ENCODE assay signal across 37 cellular contexts in the genomic region with DNA sequence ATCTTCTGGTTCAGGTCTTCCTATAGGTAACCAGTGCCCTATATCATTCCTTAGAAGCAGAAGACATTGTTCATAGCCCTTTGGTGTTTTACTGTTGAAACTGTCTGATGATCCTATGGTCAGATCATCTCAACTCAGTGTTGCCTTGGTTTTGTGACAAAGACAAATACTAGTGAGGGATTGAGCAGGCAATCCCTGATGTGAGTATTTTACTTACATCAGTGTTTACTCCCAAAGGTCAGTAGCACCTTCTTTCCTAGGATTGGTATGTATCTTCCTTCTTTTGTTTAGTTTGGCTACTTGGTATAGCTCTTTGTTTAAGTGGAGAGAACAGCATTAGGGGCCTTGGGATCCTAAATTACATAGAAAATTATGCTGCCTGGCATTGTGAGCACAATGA. TPM values are rescaled to one million over a fixed set of nuclear protein-coding genes. Genes with fewer than 3 reads are reported as not detected.
"Had no signal": no experiment of that assay in that cellular context is flagged by ENCODE, and none has a peak within 500 bp of the region (broad histone marks: within the 10 kb centered on the region; RNA-seq: fewer than 3 reads in every experiment).

No MANE protein-coding gene starts in this region.

- H3K27me3 Mint-ChIP-seq: activated B cell treated with CpG ODN at 0.5 μM for 24 hours; activated CD8-positive, alpha-beta T cell treated with anti-CD3 and anti-CD28 coated beads for 36 hours; activated naive CD4-positive, alpha-beta T cell treated with anti-CD3 and anti-CD28 coated beads, Interleukin-2, amount 50 U/mL, for 24 hours; activated naive CD8-positive, alpha-beta T cell treated with anti-CD3 and anti-CD28 coated beads for 36 hours; activated naive CD8-positive, alpha-beta T cell treated with anti-CD3 and anti-CD28 coated beads, Interleukin-2, amount 50 U/mL, for 24 hours; effector memory CD8-positive, alpha-beta T cell; T-helper 17 cell had no signal

- H3K9me3 Mint-ChIP-seq: activated B cell treated with CpG ODN at 0.5 μM for 24 hours; activated CD8-positive, alpha-beta T cell treated with anti-CD3 and anti-CD28 coated beads for 36 hours; activated naive CD4-positive, alpha-beta T cell treated with anti-CD3 and anti-CD28 coated beads for 36 hours; activated naive CD4-positive, alpha-beta T cell treated with anti-CD3 and anti-CD28 coated beads, Interleukin-2, amount 50 U/mL, for 24 hours; activated naive CD8-positive, alpha-beta T cell treated with anti-CD3 and anti-CD28 coated beads for 36 hours; activated naive CD8-positive, alpha-beta T cell treated with anti-CD3 and anti-CD28 coated beads, Interleukin-2, amount 50 U/mL, for 24 hours; activated T-cell treated with anti-CD3 and anti-CD28 coated beads, Interleukin-2, amount 50 U/mL, for 4 hours; activated T-helper 2 cell treated with anti-CD3 and anti-CD28 coated beads, Interferon-gamma antibody, Interleukin-2, Interleukin-4, amounts not matched to agents 10 μg/mL and 5 μg/mL and 100 μg/mL, durations not matched to agents 14 hours and 24 hours and 36 hours; effector memory CD8-positive, alpha-beta T cell; T-helper 2 cell treated with Interferon-gamma antibody and Interleukin-4, amounts not matched to agents 5 μg/mL and 100 μg/mL, for 36 hours had no signal

- H3K9me3 ChIP-seq: adrenal gland, body of pancreas, esophagus squamous epithelium, gastroesophageal sphincter had no signal

- H3K27ac ChIP-seq: adrenal gland, body of pancreas, epithelial cell of prostate, esophagus squamous epithelium, gastroesophageal sphincter, WERI-Rb-1 had no signal

- H3K27me3 ChIP-seq: adrenal gland, body of pancreas, esophagus squamous epithelium, gastroesophageal sphincter had no signal

- DNase-seq: activated B cell treated with CpG ODN at 0.5 μM for 24 hours; activated CD4-positive, alpha-beta T cell treated with anti-CD3 and anti-CD28 coated beads for 48 hours; activated CD4-positive, alpha-beta T cell treated with anti-CD3 and anti-CD28 coated beads, Interleukin-2, amount 50 U/mL, for 1 hour; activated CD4-positive, alpha-beta T cell treated with anti-CD3 and anti-CD28 coated beads, Interleukin-2, amount 50 U/mL, for 48 hours; activated CD8-positive, alpha-beta memory T cell treated with anti-CD3 and anti-CD28 coated beads for 24 hours; activated CD8-positive, alpha-beta T cell treated with anti-CD3 and anti-CD28 coated beads for 36 hours; activated effector memory CD4-positive, alpha-beta T cell treated with anti-CD3 and anti-CD28 coated beads, Interleukin-2, amount 50 U/mL, for 16 hours; activated naive CD4-positive, alpha-beta T cell treated with anti-CD3 and anti-CD28 coated beads for 36 hours; activated naive CD8-positive, alpha-beta T cell treated with anti-CD3 and anti-CD28 coated beads for 36 hours; activated naive CD8-positive, alpha-beta T cell treated with anti-CD3 and anti-CD28 coated beads, Interleukin-2, amount 50 U/mL, for 24 hours; activated T-cell treated with anti-CD3 and anti-CD28 coated beads, Interleukin-2, amount 50 U/mL, for 4 hours; adrenal gland; amygdala; aorta; body of pancreas; caudate nucleus; cortex of kidney; dermis blood vessel endothelial cell; effector CD4-positive, alpha-beta T cell; effector memory CD8-positive, alpha-beta T cell; esophagus squamous epithelium; foreskin melanocyte; head of caudate nucleus; T-helper 1 cell; T-helper 17 cell; T1000; WERI-Rb-1 had no signal

- H3K4me1 Mint-ChIP-seq: activated B cell treated with CpG ODN at 0.5 μM for 24 hours; activated naive CD4-positive, alpha-beta T cell treated with anti-CD3 and anti-CD28 coated beads, Interleukin-2, amount 50 U/mL, for 24 hours; activated naive CD8-positive, alpha-beta T cell treated with anti-CD3 and anti-CD28 coated beads for 36 hours; activated naive CD8-positive, alpha-beta T cell treated with anti-CD3 and anti-CD28 coated beads, Interleukin-2, amount 50 U/mL, for 24 hours had no signal

- H3K4me1 ChIP-seq: adrenal gland, body of pancreas, esophagus squamous epithelium, gastroesophageal sphincter had no signal

- H3K4me3 ChIP-seq: adrenal gland, body of pancreas, esophagus squamous epithelium, gastroesophageal sphincter had no signal

- H3K4me3 Mint-ChIP-seq: activated B cell treated with CpG ODN at 0.5 μM for 24 hours; activated CD8-positive, alpha-beta T cell treated with anti-CD3 and anti-CD28 coated beads for 36 hours; activated naive CD4-positive, alpha-beta T cell treated with anti-CD3 and anti-CD28 coated beads for 36 hours; activated naive CD4-positive, alpha-beta T cell treated with anti-CD3 and anti-CD28 coated beads, Interleukin-2, amount 50 U/mL, for 24 hours; activated naive CD8-positive, alpha-beta T cell treated with anti-CD3 and anti-CD28 coated beads for 36 hours; activated naive CD8-positive, alpha-beta T cell treated with anti-CD3 and anti-CD28 coated beads, Interleukin-2, amount 50 U/mL, for 24 hours; activated T-cell treated with anti-CD3 and anti-CD28 coated beads, Interleukin-2, amount 50 U/mL, for 4 hours; effector memory CD8-positive, alpha-beta T cell; T-helper 17 cell; T-helper 2 cell treated with Interferon-gamma antibody and Interleukin-4, amounts not matched to agents 5 μg/mL and 100 μg/mL, for 36 hours had no signal

- ATAC-seq: activated CD4-positive, CD25-positive, alpha-beta regulatory T cell treated with anti-CD3 and anti-CD28 coated beads, Interleukin-2, amount 50 U/mL, for 24 hours; activated CD8-positive, alpha-beta T cell treated with anti-CD3 and anti-CD28 coated beads for 36 hours; activated naive CD8-positive, alpha-beta T cell treated with anti-CD3 and anti-CD28 coated beads, Interleukin-2, amount 50 U/mL, for 24 hours; activated T-cell treated with anti-CD3 and anti-CD28 coated beads, Interleukin-2, amount 50 U/mL, for 4 hours; body of pancreas; effector memory CD8-positive, alpha-beta T cell; gastroesophageal sphincter; T-helper 17 cell had no signal

- H3K27ac Mint-ChIP-seq: activated B cell treated with CpG ODN at 0.5 μM for 24 hours; activated CD8-positive, alpha-beta T cell treated with anti-CD3 and anti-CD28 coated beads for 36 hours; activated naive CD4-positive, alpha-beta T cell treated with anti-CD3 and anti-CD28 coated beads for 36 hours; activated naive CD4-positive, alpha-beta T cell treated with anti-CD3 and anti-CD28 coated beads, Interleukin-2, amount 50 U/mL, for 24 hours; activated naive CD8-positive, alpha-beta T cell treated with anti-CD3 and anti-CD28 coated beads for 36 hours; activated naive CD8-positive, alpha-beta T cell treated with anti-CD3 and anti-CD28 coated beads, Interleukin-2, amount 50 U/mL, for 24 hours; activated T-helper 2 cell treated with anti-CD3 and anti-CD28 coated beads, Interferon-gamma antibody, Interleukin-2, Interleukin-4, amounts not matched to agents 10 μg/mL and 5 μg/mL and 100 μg/mL, durations not matched to agents 14 hours and 24 hours and 36 hours; T-helper 2 cell treated with Interferon-gamma antibody and Interleukin-4, amounts not matched to agents 5 μg/mL and 100 μg/mL, for 36 hours had no signal

RNA-seq across cellular contexts. Expression of a gene that starts 41.2 kb away (rescaled TPM):
- total RNA-seq: adrenal gland, aorta, body of pancreas, chondrocyte, dermis blood vessel endothelial cell, endothelial cell of umbilical vein, esophagus squamous epithelium, fibroblast of lung, gastroesophageal sphincter had no signal
- polyA plus RNA-seq: aorta, endothelial cell of umbilical vein, esophagus, fibroblast of lung had no signal
